Comparison of ENCODE assay signal across 21 cellular contexts in genomic region chr12:12979151-12979550, GRCh38. TPM values are rescaled to one million over a fixed set of nuclear protein-coding genes. Genes with fewer than 3 reads are reported as not detected.
A peak's percentile ranks its signal among the peaks of the same experiment; 100 is the strongest.
DNase-seq lines count a peak whose midpoint lies in the region; ATAC-seq and TF ChIP-seq lines count a peak whose summit lies in the region.
"Had no signal": no experiment of that assay in that cellular context is flagged by ENCODE, and none has a peak within 500 bp of the region (broad histone marks: within the 10 kb centered on the region; RNA-seq: fewer than 3 reads in every experiment).

No MANE protein-coding gene starts in this region.

- intact Hi-C loops in PC-9 (cut with micrococcal nuclease; ENCODE audit: unreplicated experiment): loop anchor here (1.0 kb wide), 1 partner anchor 142 kb away; no protein-coding TSS in a partner anchor

- H4K20me1 ChIP-seq in PC-9 (ENCODE audit: insufficient read depth) (no peaks in the 10 kb centered on the region), hepatocyte (ENCODE audit: insufficient read depth, poor library complexity, severe bottlenecking) (no peaks in the 10 kb centered on the region)
- H4K20me1 ChIP-seq: BLaER1 had no signal

- H3K9me2 ChIP-seq in PC-9 (ENCODE audit: insufficient read depth) (no peaks in the 10 kb centered on the region), hepatocyte (replicated peaks; ENCODE audit: insufficient read depth) (no peaks in the 10 kb centered on the region)

- H3K4me3 ChIP-seq in PC-9 (no peak overlapping the region), choroid plexus epithelial cell (ENCODE audit: low read depth, low read length) (no peak overlapping the region), hepatocyte (no peak overlapping the region)
- H3K4me3 ChIP-seq: BLaER1, esophagus squamous epithelium, GM23338, left ventricle myocardium inferior had no signal

- H3K27me3 ChIP-seq in PC-9 (ENCODE audit: insufficient read depth, low read depth) (no peaks in the 10 kb centered on the region), hepatocyte (no peaks in the 10 kb centered on the region)
- H3K27me3 ChIP-seq: BLaER1, esophagus squamous epithelium had no signal

- 53% methylated on average over 4 of the region's 4 CpGs for WGBS in hepatocyte (ENCODE audit: low lambda C conversion rate, missing lambda C conversion rate)

- no peak for TF ChIP-seq CTCF in PC-9 (conservative IDR thresholded peaks at IDR 0.05)
- peak; percentile 15 for TF ChIP-seq CTCF in choroid plexus epithelial cell (conservative IDR thresholded peaks at IDR 0.05; ENCODE audit: low read depth, low read length)
- TF ChIP-seq CTCF in hepatocyte (IDR thresholded peaks at IDR 0.05; ENCODE audit: poor library complexity): no peak

- ATAC-seq in GM21528 (IDR thresholded peaks at IDR 0.05; ENCODE audit: low FRiP score, unreplicated experiment) (no peak), HG03378 (IDR thresholded peaks at IDR 0.05; ENCODE audit: unreplicated experiment) (no peak), HG02852 (IDR thresholded peaks at IDR 0.05; ENCODE audit: unreplicated experiment) (no peak)
- ATAC-seq: GM23338; HepG2; naive thymus-derived CD8-positive, alpha-beta T cell had no signal

- CTCF ChIA-PET in PC-9 (lab: Charles Lee): interaction anchor here (0.5 to 0.9 kb wide), 2 partner anchors 167 to 280 kb away, joined by 3 read pairs; no protein-coding TSS in a partner anchor

- POLR2A ChIA-PET in PC-9 (lab: Charles Lee; ENCODE audit: unreplicated experiment): interaction anchor here (0.5 to 1.3 kb wide), 6 partner anchors 20 to 200 kb away, joined by 3 to 10 read pairs (median 4); partner anchors contain the start of gene GPRC5A

- H3K36me3 ChIP-seq in PC-9 (ENCODE audit: low read depth) (peaks cover 50% of the 10 kb centered on the region), hepatocyte (replicated peaks; ENCODE audit: insufficient read depth, low read depth) (peaks cover 4% of the 10 kb centered on the region)

- H2AFZ ChIP-seq in PC-9: no peak overlapping the region
- no peak overlapping the region for H2AFZ ChIP-seq in hepatocyte
- H2AFZ ChIP-seq: GM23338 had no signal

- peaks cover 44% of the 10 kb centered on the region for H3K4me1 ChIP-seq in PC-9 (replicated peaks; ENCODE audit: insufficient read depth)
- H3K4me1 ChIP-seq in hepatocyte (ENCODE audit: insufficient read depth): no peaks in the 10 kb centered on the region
- H3K4me1 ChIP-seq: BLaER1 had no signal

- H3F3A ChIP-seq in PC-9 (ENCODE audit: insufficient read depth, low read depth): peaks cover 34% of the 10 kb centered on the region

- H3K27ac ChIP-seq in PC-9: no peak overlapping the region
- peak overlapping the region; percentile 88 for H3K27ac ChIP-seq in hepatocyte
- H3K27ac ChIP-seq in substantia nigra (ENCODE audit: low read depth, low read length, poor library complexity, severe bottlenecking): peak overlapping the region; percentile 56
- H3K27ac ChIP-seq: BLaER1, left ventricle myocardium inferior had no signal

- DNase-seq in PC-9: no peak
- peak; percentile 83 for DNase-seq in choroid plexus epithelial cell (ENCODE audit: low read depth)
- peak; percentile 36 for DNase-seq in hepatocyte (ENCODE audit: low spot score)
- DNase-seq in substantia nigra (lab: John Stamatoyannopoulos, UW): no peak
- no peak for DNase-seq in H4 (ENCODE audit: low spot score)
- DNase-seq: activated CD4-positive, alpha-beta T cell treated with anti-CD3 and anti-CD28 coated beads, Interleukin-2, amount 10 ng/mL, durations not matched to agents 24 days and 14 days; esophagus squamous epithelium; left ventricle myocardium inferior; naive thymus-derived CD8-positive, alpha-beta T cell; NCI-H2081 treated with DMSO at 0.1 percent for 48 hours; NCI-H82 had no signal

- TSS peak; percentile 25 for BruUV-seq in PC-9 (replicated peaks; lab: Mats Ljungman, UMichigan)

- H3K79me2 ChIP-seq in PC-9 (ENCODE audit: low read depth): peaks cover 28% of the 10 kb centered on the region
- H3K79me2 ChIP-seq in hepatocyte: no peaks in the 10 kb centered on the region

- no peak overlapping the region for H3K4me2 ChIP-seq in PC-9
- H3K4me2 ChIP-seq in hepatocyte: peak overlapping the region; percentile 44
- H3K4me2 ChIP-seq: BLaER1, GM23338 had no signal

- H3K9me3 ChIP-seq in PC-9 (ENCODE audit: insufficient read depth, low read depth) (no peaks in the 10 kb centered on the region), hepatocyte (ENCODE audit: low read depth) (no peaks in the 10 kb centered on the region)
- H3K9me3 ChIP-seq: esophagus squamous epithelium, left ventricle myocardium inferior had no signal

RNA-seq across cellular contexts. Expression of gene HEBP1, which starts 20.9 kb away (rescaled TPM):
- total RNA-seq in PC-9 (2021) (148 and 195 TPM in 2 replicates), hepatocyte (30.1 and 35.6 TPM in 2 replicates)
- 79.7 and 89.5 TPM in 2 replicates for polyA plus RNA-seq in hepatocyte
- 6.9 and 8.8 TPM in 2 replicates for total RNA-seq in H4 (2014; rRNA removed; shearing (Covaris generic))

RNA-seq across cellular contexts. Expression of gene GPRC5D, which starts 27.2 kb away (rescaled TPM):
- total RNA-seq in PC-9 (2021): not detected in 2 replicates
- total RNA-seq in hepatocyte: not detected in 2 replicates
- not detected in 2 replicates for polyA plus RNA-seq in hepatocyte
- total RNA-seq in H4 (2014; rRNA removed; shearing (Covaris generic)): not detected in 2 replicates
- total RNA-seq: activated CD4-positive, alpha-beta T cell treated with anti-CD3 and anti-CD28 coated beads, Interleukin-2, amount 10 ng/mL, durations not matched to agents 24 days and 14 days; chondrocyte; GM23338; HepG2; left ventricle myocardium inferior; naive thymus-derived CD8-positive, alpha-beta T cell; renal cortical epithelial cell; RPMI7951; urinary bladder had no signal
- polyA plus RNA-seq: GM23338, HepG2 had no signal

Comparison
In these comparisons a context has a peak if more than half of its experiments do, and no peak if none do; other contexts are left out.
1. DNase-seq: peak in choroid plexus epithelial cell (single experiment) and hepatocyte (single experiment); none in PC-9 (0 of 2), substantia nigra (0 of 49) and H4 (single experiment).